Comparison of ENCODE assay signal across 16 cellular contexts in genomic region chr22:30754521-30754920, GRCh38. TPM values are rescaled to one million over a fixed set of nuclear protein-coding genes. Genes with fewer than 3 reads are reported as not detected.
DNase-seq lines count a peak whose midpoint lies in the region; ATAC-seq, FAIRE-seq and TF ChIP-seq lines count a peak whose summit lies in the region.
"Had no signal": no experiment of that assay in that cellular context is flagged by ENCODE, and none has a peak within 500 bp of the region (broad histone marks: within the 10 kb centered on the region; RNA-seq: fewer than 3 reads in every experiment).

No MANE protein-coding gene starts in this region.

- H3K27me3 ChIP-seq in BLaER1 (no peaks in the 10 kb centered on the region), dorsolateral prefrontal cortex (no peaks in the 10 kb centered on the region), small intestine (ENCODE audit: control insufficient read depth in 2 of 2, insufficient read depth in 2 of 2, low read length in 2 of 2) (no peaks in the 10 kb centered on the region)
- H3K27me3 ChIP-seq: BE2C had no signal

- no peak overlapping the region for H3K27ac ChIP-seq in BLaER1
- peak overlapping the region in 33 of 59 donors; percentile 1 to 72 (median 31) for H3K27ac ChIP-seq in dorsolateral prefrontal cortex
- H3K27ac ChIP-seq in small intestine (ENCODE audit: low read depth in 1 of 2, low read length in 1 of 2) = no peak overlapping the region
- H3K27ac ChIP-seq: GM23248 had no signal

- TF ChIP-seq CTCF in dorsolateral prefrontal cortex (IDR thresholded peaks at IDR 0.05 in 54 of 56, conservative IDR thresholded peaks at IDR 0.05 in 2 of 56; ENCODE audit: low read depth in 1 of 56, partially characterized antibody in 56 of 56) (no peak), mucosa of descending colon (IDR thresholded peaks at IDR 0.05) (no peak)

- intact Hi-C loops in dorsolateral prefrontal cortex (cut with DNase I) = loop anchor here (5.0 to 10.0 kb wide), 2 partner anchors 57 to 60 kb away; partner anchors contain the start of gene OSBP2 (in 1 of the 2)
- intact Hi-C loops in posterior vena cava (cut with DNase I) = loop anchor here in 1 of 2 donors (1.0 kb wide), 1 partner anchor 120 kb away; no protein-coding TSS in a partner anchor
- intact Hi-C loops in mucosa of descending colon (cut with DNase I, micrococcal nuclease) = no loop called here

- no peak overlapping the region for H3K4me2 ChIP-seq in BLaER1
- H3K4me2 ChIP-seq: A549 had no signal

- no peaks in the 10 kb centered on the region for H3K9me3 ChIP-seq in BLaER1
- H3K9me3 ChIP-seq in T-helper 17 cell (ENCODE audit: control insufficient read depth, low read length, poor library complexity, severe bottlenecking) = no peaks in the 10 kb centered on the region
- H3K9me3 ChIP-seq in mucosa of descending colon = no peaks in the 10 kb centered on the region
- no peaks in the 10 kb centered on the region for H3K9me3 ChIP-seq in small intestine (ENCODE audit: control insufficient read depth, low read depth)
- H3K9me3 ChIP-seq: A549, BE2C, Caco-2 had no signal

- H4K20me1 ChIP-seq in BLaER1 = no peaks in the 10 kb centered on the region

- ATAC-seq in T-helper 17 cell (no peak), GM18502 (IDR thresholded peaks at IDR 0.05; ENCODE audit: poor library complexity, unreplicated experiment) (no peak), mucosa of descending colon (no peak), GM21360 (IDR thresholded peaks at IDR 0.05; ENCODE audit: unreplicated experiment) (no peak)

- H3K4me3 ChIP-seq in BLaER1 (no peak overlapping the region), dorsolateral prefrontal cortex (no peak overlapping the region), mucosa of descending colon (no peak overlapping the region), small intestine (ENCODE audit: low read depth in 1 of 2, low read length in 2 of 2) (no peak overlapping the region)
- H3K4me3 ChIP-seq: A549, GM23248 had no signal

- H3K36me3 ChIP-seq in BLaER1 (no peaks in the 10 kb centered on the region), mucosa of descending colon (ENCODE audit: low read depth) (no peaks in the 10 kb centered on the region), small intestine (ENCODE audit: control insufficient read depth in 2 of 2, insufficient read depth in 2 of 2, low read length in 2 of 2) (no peaks in the 10 kb centered on the region)
- H3K36me3 ChIP-seq: BE2C had no signal

- peak overlapping the region; percentile 51 for H3K27ac Mint-ChIP-seq in T-helper 17 cell

- H3K36me3 Mint-ChIP-seq in T-helper 17 cell (ENCODE audit: low read depth) = peaks cover 5% of the 10 kb centered on the region
- H3K36me3 Mint-ChIP-seq: CD8-positive, alpha-beta memory T cell had no signal

- no peak for FAIRE-seq in small intestine (lab: Jason Lieb, UNC)
- FAIRE-seq: A549 had no signal

- no peak overlapping the region for H3K4me3 Mint-ChIP-seq in T-helper 17 cell
- H3K4me3 Mint-ChIP-seq: CD8-positive, alpha-beta memory T cell; H9 had no signal

- WGBS in small intestine, 3 donors = 96 to 100% (median 98%) methylated on average over 4 of the region's 4 CpGs

- H3K9ac ChIP-seq in BLaER1 = 0 out of 2 replicates have a peak overlapping the region, but pooled peaks have one; percentile 8
- H3K9ac ChIP-seq: GM23248 had no signal

- H3K4me1 Mint-ChIP-seq in T-helper 17 cell = peaks cover 5% of the 10 kb centered on the region
- H3K4me1 Mint-ChIP-seq: CD8-positive, alpha-beta memory T cell had no signal

- no peaks in the 10 kb centered on the region for H3K27me3 Mint-ChIP-seq in T-helper 17 cell

- no peak for DNase-seq in T-helper 17 cell
- DNase-seq in dorsolateral prefrontal cortex = no peak
- peak; percentile 73 for DNase-seq in posterior vena cava (ENCODE audit: low spot score)
- DNase-seq in mucosa of descending colon = no peak
- no peak for DNase-seq in small intestine
- DNase-seq: BE2C; Caco-2; CD8-positive, alpha-beta memory T cell; DMS53; GF-D8; GM23248; H9 had no signal

- H3K4me1 ChIP-seq in BLaER1 = no peaks in the 10 kb centered on the region
- no peaks in the 10 kb centered on the region for H3K4me1 ChIP-seq in mucosa of descending colon (ENCODE audit: low read depth)
- no peaks in the 10 kb centered on the region for H3K4me1 ChIP-seq in small intestine (ENCODE audit: control insufficient read depth in 2 of 2, insufficient read depth in 1 of 2, low read depth in 1 of 2, low read length in 1 of 2)
- H3K4me1 ChIP-seq: A549, BE2C, Caco-2 had no signal

RNA-seq across cellular contexts. Expression of gene OSBP2, which starts 59.8 kb away (rescaled TPM):
- total RNA-seq in T-helper 17 cell = 1 to 10 TPM; 1.1 to 9.4 TPM
- 10 to 100 TPM; 27.3 to 54.6 (median 40.0) TPM for total RNA-seq in dorsolateral prefrontal cortex
- total RNA-seq in posterior vena cava = 1 to 10 TPM; 2.1 to 2.6 TPM
- 1 to 10 TPM; 2.9 to 5.3 (median 3.4) TPM for total RNA-seq in mucosa of descending colon
- polyA plus RNA-seq in small intestine = 1 to 10 TPM; 1.3 to 2.2 (median 1.4) TPM

Comparison
In these comparisons a context has a peak if more than half of its experiments do, and no peak if none do; other contexts are left out.
1. H3K27ac ChIP-seq: peak in dorsolateral prefrontal cortex (33 of 59); none in BLaER1 (single experiment) and small intestine (0 of 2).
2. intact Hi-C loops: an anchor here in dorsolateral prefrontal cortex (5.0 to 10.0 kb wide); none called in mucosa of descending colon.